Comparison of ENCODE assay signal across 18 cellular contexts in genomic region chr1:170548497-170548896, GRCh38.
"Had no signal": no experiment of that assay in that cellular context is flagged by ENCODE, and none has a peak within 500 bp of the region (broad histone marks: within the 10 kb centered on the region; RNA-seq: fewer than 3 reads in every experiment).

No MANE protein-coding gene starts in this region.

- H3K27me3 Mint-ChIP-seq: activated naive CD8-positive, alpha-beta T cell; naive thymus-derived CD8-positive, alpha-beta T cell; type B pancreatic cell had no signal

- H3K27me3 ChIP-seq: hepatocyte, ovary, testis had no signal

- H3K9me3 Mint-ChIP-seq: type B pancreatic cell had no signal

- H3K27ac Mint-ChIP-seq: type B pancreatic cell had no signal

- ATAC-seq: activated CD4-positive, CD25-positive, alpha-beta regulatory T cell treated with anti-CD3 and anti-CD28 coated beads, Interleukin-2, amount 50 U/mL, for 24 hours; lower lobe of right lung; naive thymus-derived CD8-positive, alpha-beta T cell; psoas muscle; right cardiac atrium had no signal

- H2AFZ ChIP-seq: hepatocyte had no signal

- H3K9me3 ChIP-seq: lower lobe of right lung, ovary, psoas muscle, testis had no signal

- H3K27ac ChIP-seq: hepatocyte, lower lobe of right lung, ovary, psoas muscle, skin epidermis, testis had no signal

- H3K4me3 Mint-ChIP-seq: activated naive CD8-positive, alpha-beta T cell; naive thymus-derived CD8-positive, alpha-beta T cell; type B pancreatic cell had no signal

- H3K4me1 ChIP-seq: lower lobe of right lung, psoas muscle, testis had no signal

- H3K4me3 ChIP-seq: hepatocyte, lower lobe of right lung, ovary, psoas muscle, skin epidermis, testis had no signal

- H3K36me3 ChIP-seq: ovary had no signal

- H3K4me2 ChIP-seq: hepatocyte had no signal

- DNase-seq: activated CD4-positive, alpha-beta T cell treated with anti-CD3 and anti-CD28 coated beads, Interleukin-2, amount 50 U/mL, for 1 hour; activated effector memory CD4-positive, alpha-beta T cell treated with Interleukin-2 at 50 U/mL for 16 hours; amygdala; dermis blood vessel endothelial cell; effector memory CD4-positive, alpha-beta T cell; lower lobe of right lung; naive thymus-derived CD8-positive, alpha-beta T cell; ovary; psoas muscle; right cardiac atrium; T-helper 1 cell; T1000; testis had no signal
